Comparison of ENCODE assay signal across 1 cellular context in the genomic region with DNA sequence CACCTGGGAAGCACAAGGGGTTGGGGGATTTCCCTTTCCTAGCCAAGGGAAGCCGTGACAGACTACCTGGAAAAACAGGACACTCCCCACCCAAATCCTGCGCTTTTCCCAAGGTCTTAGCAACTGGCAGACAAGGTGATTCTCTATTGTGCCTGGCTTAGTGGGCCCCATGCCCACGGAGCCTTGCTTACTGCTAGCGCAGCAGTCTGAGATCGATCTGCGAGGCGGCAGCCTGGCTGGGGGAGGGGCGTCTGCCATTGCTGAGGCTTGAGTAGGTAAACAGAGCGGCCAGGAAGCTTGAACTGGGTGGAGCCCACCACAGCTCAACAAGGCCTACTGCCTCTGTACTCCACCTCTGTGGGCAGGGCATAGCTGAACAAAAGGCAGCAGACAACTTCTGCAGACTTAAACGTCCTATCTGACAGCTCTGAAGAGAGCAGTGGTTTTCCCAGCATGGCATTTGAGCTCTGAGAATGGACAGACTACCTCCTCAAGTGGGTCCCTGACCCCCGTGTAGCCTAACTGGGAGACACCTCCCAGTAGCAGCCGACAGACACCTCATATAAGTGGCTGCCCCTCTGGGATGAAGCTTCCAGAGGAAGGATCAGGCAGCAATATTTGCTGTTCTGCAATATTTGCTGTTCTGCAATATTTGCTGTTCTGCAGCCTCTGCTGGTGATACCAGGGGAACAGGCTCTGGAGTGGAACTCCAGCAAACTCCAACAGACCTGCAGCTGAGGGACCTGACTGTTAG.
TF ChIP-seq lines count a peak whose summit lies in the region.

No MANE protein-coding gene starts in this region.

TF ChIP-seq in HepG2, 621 proteins besides CTCF, POLR2A, EP300 and RAD21 (continued from another document and continues in another):
- TF ChIP-seq, protein P1, sequence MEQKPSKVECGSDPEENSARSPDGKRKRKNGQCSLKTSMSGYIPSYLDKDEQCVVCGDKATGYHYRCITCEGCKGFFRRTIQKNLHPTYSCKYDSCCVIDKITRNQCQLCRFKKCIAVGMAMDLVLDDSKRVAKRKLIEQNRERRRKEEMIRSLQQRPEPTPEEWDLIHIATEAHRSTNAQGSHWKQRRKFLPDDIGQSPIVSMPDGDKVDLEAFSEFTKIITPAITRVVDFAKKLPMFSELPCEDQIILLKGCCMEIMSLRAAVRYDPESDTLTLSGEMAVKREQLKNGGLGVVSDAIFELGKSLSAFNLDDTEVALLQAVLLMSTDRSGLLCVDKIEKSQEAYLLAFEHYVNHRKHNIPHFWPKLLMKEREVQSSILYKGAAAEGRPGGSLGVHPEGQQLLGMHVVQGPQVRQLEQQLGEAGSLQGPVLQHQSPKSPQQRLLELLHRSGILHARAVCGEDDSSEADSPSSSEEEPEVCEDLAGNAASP (CRISPR knock-in tag; IDR thresholded peaks at IDR 0.05; ENCODE audit: borderline replicate concordance), result peak; percentile 49; the same call in 1 of the 2 replicates
- TF ChIP-seq SOX5 (CRISPR knock-in tag; IDR thresholded peaks at IDR 0.05; ENCODE audit: borderline replicate concordance) (peak; percentile 87), STAT5B (CRISPR knock-in tag; IDR thresholded peaks at IDR 0.05) (0 out of 2 replicates have a peak, but pooled peaks have one; percentile 39), TCF7 (IDR thresholded peaks at IDR 0.05; ENCODE audit: low read depth) (peak; percentile 54; the same call in 1 of the 2 replicates), ZNF343 (CRISPR knock-in tag; IDR thresholded peaks at IDR 0.05) (peak; percentile 73; the same call in 1 of the 2 replicates), ZNF644 (CRISPR knock-in tag; IDR thresholded peaks at IDR 0.05; ENCODE audit: low read depth) (peak; percentile 50), MAFK (conservative IDR thresholded peaks at IDR 0.05 in 1 of 2, IDR thresholded peaks at IDR 0.05 in 1 of 2; ENCODE audit: low read length in 2 of 2) (peak; percentile 39 to 68; a peak in 3 of 4 replicates), TEAD3 (CRISPR knock-in tag; optimal IDR thresholded peaks at IDR 0.05; ENCODE audit: borderline replicate concordance) (peak; percentile 72), ATF7-NPFF (CRISPR knock-in tag; IDR thresholded peaks at IDR 0.05; ENCODE audit: low read depth) (peak; percentile 74; the same call in 1 of the 2 replicates), MTF2 (CRISPR knock-in tag; IDR thresholded peaks at IDR 0.05; ENCODE audit: borderline replicate concordance) (0 out of 2 replicates have a peak, but pooled peaks have one; percentile 42), ZNF329 (CRISPR knock-in tag; IDR thresholded peaks at IDR 0.05; ENCODE audit: low read depth) (peak; percentile 59; the same call in 1 of the 2 replicates), FOXJ3 (CRISPR knock-in tag; IDR thresholded peaks at IDR 0.05; ENCODE audit: borderline replicate concordance) (peak; percentile 94), KLF6 (CRISPR knock-in tag; IDR thresholded peaks at IDR 0.05) (peak; percentile 93), KDM4B (CRISPR knock-in tag; IDR thresholded peaks at IDR 0.05) (peak; percentile 51; the same call in 1 of the 2 replicates), JUND (CRISPR knock-in tag; IDR thresholded peaks at IDR 0.05) (peak; percentile 26; the same call in 1 of the 2 replicates), ESRRA (CRISPR knock-in tag; IDR thresholded peaks at IDR 0.05; ENCODE audit: low read depth) (peak; percentile 70; the same call in 1 of the 2 replicates), ZNF225 (CRISPR knock-in tag; IDR thresholded peaks at IDR 0.05) (peak; percentile 90; the same call in 1 of the 2 replicates), ZNF746 (CRISPR knock-in tag; IDR thresholded peaks at IDR 0.05) (peak; percentile 73; the same call in 1 of the 2 replicates), CCDC6 (CRISPR knock-in tag; IDR thresholded peaks at IDR 0.05) (peak; percentile 58; the same call in 1 of the 2 replicates), ZNF224 (CRISPR knock-in tag; IDR thresholded peaks at IDR 0.05) (0 out of 2 replicates have a peak, but pooled peaks have one; percentile 73), SNAI1 (CRISPR knock-in tag; IDR thresholded peaks at IDR 0.05; ENCODE audit: borderline replicate concordance) (0 out of 2 replicates have a peak, but pooled peaks have one; percentile 23), ARHGAP35 (CRISPR knock-in tag; IDR thresholded peaks at IDR 0.05; ENCODE audit: borderline replicate concordance) (peak; percentile 83), ZNF598 (CRISPR knock-in tag; IDR thresholded peaks at IDR 0.05; ENCODE audit: borderline replicate concordance) (peak; percentile 96; the same call in 1 of the 2 replicates), ZNF720 (CRISPR knock-in tag; IDR thresholded peaks at IDR 0.05) (0 out of 2 replicates have a peak, but pooled peaks have one; percentile 9), ZSCAN21 (CRISPR knock-in tag; IDR thresholded peaks at IDR 0.05; ENCODE audit: borderline replicate concordance) (peak; percentile 96), ZNF563 (CRISPR knock-in tag; IDR thresholded peaks at IDR 0.05) (peak; percentile 39; the same call in 1 of the 2 replicates), ZNF761 (CRISPR knock-in tag; conservative IDR thresholded peaks at IDR 0.05) (0 out of 2 replicates have a peak, but pooled peaks have one; percentile 38), ZMYM3 (CRISPR knock-in tag; IDR thresholded peaks at IDR 0.05) (peak; percentile 82), FOXC1 (CRISPR knock-in tag; IDR thresholded peaks at IDR 0.05; ENCODE audit: borderline replicate concordance) (peak; percentile 34), ZNF274 (CRISPR knock-in tag; IDR thresholded peaks at IDR 0.05) (peak; percentile 88), MYC (CRISPR knock-in tag; IDR thresholded peaks at IDR 0.05; ENCODE audit: borderline replicate concordance) (peak; percentile 87), SPEN (CRISPR knock-in tag; IDR thresholded peaks at IDR 0.05; ENCODE audit: low read depth) (peak; percentile 82; the same call in 1 of the 2 replicates), TARDBP (CRISPR knock-in tag; IDR thresholded peaks at IDR 0.05) (peak; percentile 91), MED1 (CRISPR knock-in tag; IDR thresholded peaks at IDR 0.05) (peak; percentile 63; the same call in 1 of the 2 replicates), ISL2 (CRISPR knock-in tag; IDR thresholded peaks at IDR 0.05) (peak; percentile 91), ZNF788 (CRISPR knock-in tag; IDR thresholded peaks at IDR 0.05; ENCODE audit: borderline replicate concordance) (peak; percentile 93), KLF9 (CRISPR knock-in tag; IDR thresholded peaks at IDR 0.05; ENCODE audit: low read depth) (peak; percentile 10; the same call in 1 of the 2 replicates), ZNF263 (CRISPR knock-in tag; IDR thresholded peaks at IDR 0.05) (peak; percentile 80), ZFY (CRISPR knock-in tag; IDR thresholded peaks at IDR 0.05) (peak; percentile 76)
- TF ChIP-seq, protein P2, sequence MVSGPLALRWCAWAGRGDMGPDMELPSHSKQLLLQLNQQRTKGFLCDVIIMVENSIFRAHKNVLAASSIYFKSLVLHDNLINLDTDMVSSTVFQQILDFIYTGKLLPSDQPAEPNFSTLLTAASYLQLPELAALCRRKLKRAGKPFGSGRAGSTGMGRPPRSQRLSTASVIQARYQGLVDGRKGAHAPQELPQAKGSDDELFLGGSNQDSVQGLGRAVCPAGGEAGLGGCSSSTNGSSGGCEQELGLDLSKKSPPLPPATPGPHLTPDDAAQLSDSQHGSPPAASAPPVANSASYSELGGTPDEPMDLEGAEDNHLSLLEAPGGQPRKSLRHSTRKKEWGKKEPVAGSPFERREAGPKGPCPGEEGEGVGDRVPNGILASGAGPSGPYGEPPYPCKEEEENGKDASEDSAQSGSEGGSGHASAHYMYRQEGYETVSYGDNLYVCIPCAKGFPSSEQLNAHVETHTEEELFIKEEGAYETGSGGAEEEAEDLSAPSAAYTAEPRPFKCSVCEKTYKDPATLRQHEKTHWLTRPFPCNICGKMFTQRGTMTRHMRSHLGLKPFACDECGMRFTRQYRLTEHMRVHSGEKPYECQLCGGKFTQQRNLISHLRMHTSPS (CRISPR knock-in tag; IDR thresholded peaks at IDR 0.05; ENCODE audit: low read depth), result peak; percentile 89
- TF ChIP-seq, protein P3, sequence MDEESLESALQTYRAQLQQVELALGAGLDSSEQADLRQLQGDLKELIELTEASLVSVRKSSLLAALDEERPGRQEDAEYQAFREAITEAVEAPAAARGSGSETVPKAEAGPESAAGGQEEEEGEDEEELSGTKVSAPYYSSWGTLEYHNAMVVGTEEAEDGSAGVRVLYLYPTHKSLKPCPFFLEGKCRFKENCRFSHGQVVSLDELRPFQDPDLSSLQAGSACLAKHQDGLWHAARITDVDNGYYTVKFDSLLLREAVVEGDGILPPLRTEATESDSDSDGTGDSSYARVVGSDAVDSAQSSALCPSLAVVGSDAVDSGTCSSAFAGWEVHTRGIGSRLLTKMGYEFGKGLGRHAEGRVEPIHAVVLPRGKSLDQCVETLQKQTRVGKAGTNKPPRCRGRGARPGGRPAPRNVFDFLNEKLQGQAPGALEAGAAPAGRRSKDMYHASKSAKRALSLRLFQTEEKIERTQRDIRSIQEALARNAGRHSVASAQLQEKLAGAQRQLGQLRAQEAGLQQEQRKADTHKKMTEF (CRISPR knock-in tag; IDR thresholded peaks at IDR 0.05), result peak; percentile 83
- TF ChIP-seq, protein P4, sequence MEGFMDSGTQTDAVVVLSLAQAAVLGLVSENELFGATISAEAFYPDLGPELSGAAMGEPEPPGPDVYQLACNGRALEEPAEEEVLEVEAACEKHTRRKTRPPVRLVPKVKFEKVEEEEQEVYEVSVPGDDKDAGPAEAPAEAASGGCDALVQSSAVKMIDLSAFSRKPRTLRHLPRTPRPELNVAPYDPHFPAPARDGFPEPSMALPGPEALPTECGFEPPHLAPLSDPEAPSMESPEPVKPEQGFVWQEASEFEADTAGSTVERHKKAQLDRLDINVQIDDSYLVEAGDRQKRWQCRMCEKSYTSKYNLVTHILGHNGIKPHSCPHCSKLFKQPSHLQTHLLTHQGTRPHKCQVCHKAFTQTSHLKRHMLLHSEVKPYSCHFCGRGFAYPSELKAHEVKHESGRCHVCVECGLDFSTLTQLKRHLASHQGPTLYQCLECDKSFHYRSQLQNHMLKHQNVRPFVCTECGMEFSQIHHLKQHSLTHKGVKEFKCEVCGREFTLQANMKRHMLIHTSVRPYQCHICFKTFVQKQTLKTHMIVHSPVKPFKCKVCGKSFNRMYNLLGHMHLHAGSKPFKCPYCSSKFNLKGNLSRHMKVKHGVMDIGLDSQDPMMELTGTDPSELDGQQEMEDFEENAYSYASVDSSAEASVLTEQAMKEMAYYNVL (CRISPR knock-in tag; IDR thresholded peaks at IDR 0.05; ENCODE audit: borderline replicate concordance), result peak; percentile 91
- TF ChIP-seq, protein P5, sequence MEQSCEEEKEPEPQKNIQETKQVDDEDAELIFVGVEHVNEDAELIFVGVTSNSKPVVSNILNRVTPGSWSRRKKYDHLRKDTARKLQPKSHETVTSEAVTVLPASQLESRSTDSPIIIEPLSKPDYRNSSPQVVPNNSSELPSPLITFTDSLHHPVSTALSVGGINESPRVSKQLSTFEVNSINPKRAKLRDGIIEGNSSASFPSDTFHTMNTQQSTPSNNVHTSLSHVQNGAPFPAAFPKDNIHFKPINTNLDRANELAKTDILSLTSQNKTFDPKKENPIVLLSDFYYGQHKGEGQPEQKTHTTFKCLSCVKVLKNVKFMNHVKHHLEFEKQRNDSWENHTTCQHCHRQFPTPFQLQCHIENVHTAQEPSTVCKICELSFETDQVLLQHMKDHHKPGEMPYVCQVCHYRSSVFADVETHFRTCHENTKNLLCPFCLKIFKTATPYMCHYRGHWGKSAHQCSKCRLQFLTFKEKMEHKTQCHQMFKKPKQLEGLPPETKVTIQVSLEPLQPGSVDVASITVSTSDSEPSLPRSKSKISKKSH (CRISPR knock-in tag; IDR thresholded peaks at IDR 0.05; ENCODE audit: borderline replicate concordance), result peak; percentile 87
- TF ChIP-seq, protein P6, sequence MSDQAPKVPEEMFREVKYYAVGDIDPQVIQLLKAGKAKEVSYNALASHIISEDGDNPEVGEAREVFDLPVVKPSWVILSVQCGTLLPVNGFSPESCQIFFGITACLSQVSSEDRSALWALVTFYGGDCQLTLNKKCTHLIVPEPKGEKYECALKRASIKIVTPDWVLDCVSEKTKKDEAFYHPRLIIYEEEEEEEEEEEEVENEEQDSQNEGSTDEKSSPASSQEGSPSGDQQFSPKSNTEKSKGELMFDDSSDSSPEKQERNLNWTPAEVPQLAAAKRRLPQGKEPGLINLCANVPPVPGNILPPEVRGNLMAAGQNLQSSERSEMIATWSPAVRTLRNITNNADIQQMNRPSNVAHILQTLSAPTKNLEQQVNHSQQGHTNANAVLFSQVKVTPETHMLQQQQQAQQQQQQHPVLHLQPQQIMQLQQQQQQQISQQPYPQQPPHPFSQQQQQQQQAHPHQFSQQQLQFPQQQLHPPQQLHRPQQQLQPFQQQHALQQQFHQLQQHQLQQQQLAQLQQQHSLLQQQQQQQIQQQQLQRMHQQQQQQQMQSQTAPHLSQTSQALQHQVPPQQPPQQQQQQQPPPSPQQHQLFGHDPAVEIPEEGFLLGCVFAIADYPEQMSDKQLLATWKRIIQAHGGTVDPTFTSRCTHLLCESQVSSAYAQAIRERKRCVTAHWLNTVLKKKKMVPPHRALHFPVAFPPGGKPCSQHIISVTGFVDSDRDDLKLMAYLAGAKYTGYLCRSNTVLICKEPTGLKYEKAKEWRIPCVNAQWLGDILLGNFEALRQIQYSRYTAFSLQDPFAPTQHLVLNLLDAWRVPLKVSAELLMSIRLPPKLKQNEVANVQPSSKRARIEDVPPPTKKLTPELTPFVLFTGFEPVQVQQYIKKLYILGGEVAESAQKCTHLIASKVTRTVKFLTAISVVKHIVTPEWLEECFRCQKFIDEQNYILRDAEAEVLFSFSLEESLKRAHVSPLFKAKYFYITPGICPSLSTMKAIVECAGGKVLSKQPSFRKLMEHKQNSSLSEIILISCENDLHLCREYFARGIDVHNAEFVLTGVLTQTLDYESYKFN (CRISPR knock-in tag; conservative IDR thresholded peaks at IDR 0.05), result peak; percentile 92
- TF ChIP-seq, protein P7, sequence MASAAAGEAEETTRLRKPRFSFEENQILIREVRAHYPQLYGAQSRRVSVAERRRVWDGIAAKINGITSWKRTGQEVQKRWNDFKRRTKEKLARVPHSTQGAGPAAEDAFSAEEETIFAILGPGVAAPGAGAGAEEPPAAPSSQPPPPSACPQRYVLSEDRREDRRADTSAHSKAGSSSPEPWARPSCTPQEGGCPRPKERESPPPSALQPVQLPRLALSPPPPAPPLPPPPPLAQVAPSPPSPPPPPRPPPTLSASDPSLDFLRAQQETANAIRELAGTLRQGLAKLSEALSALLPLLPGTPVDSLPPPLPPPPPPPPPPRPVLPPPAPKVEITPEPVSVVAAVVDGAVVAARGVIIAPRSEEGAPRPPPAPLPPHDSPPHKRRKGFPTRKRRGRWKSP (CRISPR knock-in tag; IDR thresholded peaks at IDR 0.05), result peak; percentile 71
- TF ChIP-seq, protein P8, sequence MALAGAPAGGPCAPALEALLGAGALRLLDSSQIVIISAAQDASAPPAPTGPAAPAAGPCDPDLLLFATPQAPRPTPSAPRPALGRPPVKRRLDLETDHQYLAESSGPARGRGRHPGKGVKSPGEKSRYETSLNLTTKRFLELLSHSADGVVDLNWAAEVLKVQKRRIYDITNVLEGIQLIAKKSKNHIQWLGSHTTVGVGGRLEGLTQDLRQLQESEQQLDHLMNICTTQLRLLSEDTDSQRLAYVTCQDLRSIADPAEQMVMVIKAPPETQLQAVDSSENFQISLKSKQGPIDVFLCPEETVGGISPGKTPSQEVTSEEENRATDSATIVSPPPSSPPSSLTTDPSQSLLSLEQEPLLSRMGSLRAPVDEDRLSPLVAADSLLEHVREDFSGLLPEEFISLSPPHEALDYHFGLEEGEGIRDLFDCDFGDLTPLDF (CRISPR knock-in tag; IDR thresholded peaks at IDR 0.05), result peak; percentile 35; the same call in 1 of the 2 replicates
- TF ChIP-seq, protein P9, sequence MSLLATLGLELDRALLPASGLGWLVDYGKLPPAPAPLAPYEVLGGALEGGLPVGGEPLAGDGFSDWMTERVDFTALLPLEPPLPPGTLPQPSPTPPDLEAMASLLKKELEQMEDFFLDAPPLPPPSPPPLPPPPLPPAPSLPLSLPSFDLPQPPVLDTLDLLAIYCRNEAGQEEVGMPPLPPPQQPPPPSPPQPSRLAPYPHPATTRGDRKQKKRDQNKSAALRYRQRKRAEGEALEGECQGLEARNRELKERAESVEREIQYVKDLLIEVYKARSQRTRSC (CRISPR knock-in tag; IDR thresholded peaks at IDR 0.05; ENCODE audit: low read depth), result 0 out of 2 replicates have a peak, but pooled peaks have one; percentile 65
